In genomic region chr3:33453331-33453761, GRCh38 we compare ENCODE assay signal across 27 cellular contexts.
"Had no signal": no experiment of that assay in that cellular context is flagged by ENCODE, and none has a peak within 500 bp of the region (broad histone marks: within the 10 kb centered on the region; RNA-seq: fewer than 3 reads in every experiment).

No MANE protein-coding gene starts in this region.

- H3K4me3 ChIP-seq: colonic mucosa, esophagus squamous epithelium, gastrocnemius medialis, heart right ventricle, left lung, lower lobe of right lung, mucosa of descending colon had no signal

- FAIRE-seq: endometrium, kidney had no signal

- H3K27me3 ChIP-seq: colonic mucosa, esophagus squamous epithelium, gastrocnemius medialis, heart right ventricle, left lung had no signal

- DNase-seq: colonic mucosa; cortex of kidney; effector CD8-positive, alpha-beta T cell; effector memory CD8-positive, alpha-beta T cell; endodermal cell; erythroblast; esophagus squamous epithelium; foreskin fibroblast; foreskin melanocyte; gastrocnemius medialis; glutamatergic neuron; head of caudate nucleus; heart right ventricle; hippocampal formation; immature natural killer cell; islet precursor cell; kidney; kidney glomerular epithelial cell; left cardiac atrium; left ventricle myocardium superior; lower lobe of right lung; mesenchymal stem cell; mucosa of descending colon; naive B cell had no signal

- H3K36me3 ChIP-seq: colonic mucosa, esophagus squamous epithelium, gastrocnemius medialis, heart right ventricle, left lung, lower lobe of right lung had no signal

- H3K27ac ChIP-seq: colonic mucosa, epithelial cell of prostate, gastrocnemius medialis, heart right ventricle, left lung, lower lobe of right lung had no signal

- H3K9me3 ChIP-seq: colonic mucosa, gastrocnemius medialis had no signal

- H3K4me1 ChIP-seq: colonic mucosa, gastrocnemius medialis, heart right ventricle, left lung, lower lobe of right lung had no signal
